Comparison of ENCODE assay signal across 8 cellular contexts in genomic region chr10:61943699-61944444, GRCh38. TPM values are rescaled to one million over a fixed set of nuclear protein-coding genes. Genes with fewer than 3 reads are reported as not detected.
DNase-seq lines count a peak whose midpoint lies in the region; ATAC-seq and TF ChIP-seq lines count a peak whose summit lies in the region.

No MANE protein-coding gene starts in this region.

- peaks cover 63% of the 10 kb centered on the region for H3K36me3 Mint-ChIP-seq in activated T-helper 2 cell treated with anti-CD3 and anti-CD28 coated beads, Interferon-gamma antibody, Interleukin-2, Interleukin-4, amounts not matched to agents 10 μg/mL and 5 μg/mL and 100 μg/mL, durations not matched to agents 14 hours and 24 hours and 36 hours (ENCODE audit: low read depth)

- H3K27me3 Mint-ChIP-seq in activated T-helper 2 cell treated with anti-CD3 and anti-CD28 coated beads, Interferon-gamma antibody, Interleukin-2, Interleukin-4, amounts not matched to agents 10 μg/mL and 5 μg/mL and 100 μg/mL, durations not matched to agents 14 hours and 24 hours and 36 hours (ENCODE audit: low read depth) = no peaks in the 10 kb centered on the region

- ATAC-seq in HG03175 (IDR thresholded peaks at IDR 0.05; ENCODE audit: unreplicated experiment) (peak; percentile 39), heart left ventricle (peak in 2 of 4 donors; percentile 68 to 72)

- no peaks in the 10 kb centered on the region for H3K9me3 ChIP-seq in heart left ventricle

- peak overlapping the region; percentile 47 for H3K4me3 Mint-ChIP-seq in activated T-helper 2 cell treated with anti-CD3 and anti-CD28 coated beads, Interferon-gamma antibody, Interleukin-2, Interleukin-4, amounts not matched to agents 10 μg/mL and 5 μg/mL and 100 μg/mL, durations not matched to agents 14 hours and 24 hours and 36 hours (ENCODE audit: low read depth)

- peak in 5 of 12 donors; percentile 13 to 41 (median 26) for TF ChIP-seq CTCF in heart left ventricle (IDR thresholded peaks at IDR 0.05)

- intact Hi-C loops in activated T-helper 2 cell treated with anti-CD3 and anti-CD28 coated beads, Interferon-gamma antibody, Interleukin-2, Interleukin-4, amounts not matched to agents 10 μg/mL and 5 μg/mL and 100 μg/mL, durations not matched to agents 14 hours and 24 hours and 36 hours (cut with micrococcal nuclease) = loop anchor here (1.0 to 5.0 kb wide), 14 partner anchors 21 to 912 kb away; no protein-coding TSS in a partner anchor
- intact Hi-C loops in heart left ventricle (cut with DNase I) = loop anchor here in 1 of 10 donors (5.0 kb wide), 1 partner anchor 42 kb away; the partner anchor contains the start of gene ARID5B

- peaks cover 0 to 19% (median 0%) of the 10 kb centered on the region in 9 donors for H3K36me3 ChIP-seq in heart left ventricle

- H3K27ac Mint-ChIP-seq in activated T-helper 2 cell treated with anti-CD3 and anti-CD28 coated beads, Interferon-gamma antibody, Interleukin-2, Interleukin-4, amounts not matched to agents 10 μg/mL and 5 μg/mL and 100 μg/mL, durations not matched to agents 14 hours and 24 hours and 36 hours = peak overlapping the region; percentile 93

- peaks cover 46% of the 10 kb centered on the region for H3K4me1 Mint-ChIP-seq in activated T-helper 2 cell treated with anti-CD3 and anti-CD28 coated beads, Interferon-gamma antibody, Interleukin-2, Interleukin-4, amounts not matched to agents 10 μg/mL and 5 μg/mL and 100 μg/mL, durations not matched to agents 14 hours and 24 hours and 36 hours (ENCODE audit: low read depth)

- H3K27ac ChIP-seq in heart left ventricle = peak overlapping the region; percentile 7 to 87 (median 61)

- H3K4me3 ChIP-seq in heart left ventricle = peak overlapping the region in 7 of 12 donors; percentile 4 to 30 (median 19)

- no peak for TF ChIP-seq POLR2A in heart left ventricle (IDR thresholded peaks at IDR 0.05)

- peak; percentile 37 for DNase-seq in stimulated activated CD4-positive, alpha-beta T cell treated with anti-CD3 and anti-CD28 coated beads, Interleukin-15, amount 100 ng/mL, for 24 hours
- no peak for DNase-seq in stimulated activated CD4-positive, alpha-beta T cell treated with anti-CD3 and anti-CD28 coated beads, Interleukin-4, amount 100 ng/mL, for 1 hour
- no peak for DNase-seq in activated T-helper 2 cell treated with anti-CD3 and anti-CD28 coated beads, Interferon-gamma antibody, Interleukin-2, Interleukin-4, amounts not matched to agents 10 μg/mL and 5 μg/mL and 100 μg/mL, durations not matched to agents 14 hours and 24 hours and 36 hours (ENCODE audit: low spot score)
- DNase-seq in heart left ventricle (no peak), NCI-H526 treated with DMSO at 0.1 percent for 48 hours (lab: John Stamatoyannopoulos, UW) (no peak), Kasumi-1 (lab: John Stamatoyannopoulos, UW) (no peak)
- peak; percentile 52 for DNase-seq in stimulated activated CD4-positive, alpha-beta T cell treated with anti-CD3 and anti-CD28 coated beads, Interleukin-4, amount 100 ng/mL, for 24 hours

- H3K27me3 ChIP-seq in heart left ventricle = no peaks in the 10 kb centered on the region

- H3K9me3 Mint-ChIP-seq in activated T-helper 2 cell treated with anti-CD3 and anti-CD28 coated beads, Interferon-gamma antibody, Interleukin-2, Interleukin-4, amounts not matched to agents 10 μg/mL and 5 μg/mL and 100 μg/mL, durations not matched to agents 14 hours and 24 hours and 36 hours = no peaks in the 10 kb centered on the region

- H3K4me1 ChIP-seq in heart left ventricle = peaks cover 0 to 57% (median 14%) of the 10 kb centered on the region in 12 donors

RNA-seq across cellular contexts. Expression of gene ARID5B, which starts 42.4 kb away (rescaled TPM):
- 34.9 and 35.7 TPM in 2 replicates for total RNA-seq in activated T-helper 2 cell treated with anti-CD3 and anti-CD28 coated beads, Interferon-gamma antibody, Interleukin-2, Interleukin-4, amounts not matched to agents 10 μg/mL and 5 μg/mL and 100 μg/mL, durations not matched to agents 14 hours and 24 hours and 36 hours
- 10 to 100 TPM; 11.2 to 45.5 (median 29.9) TPM for total RNA-seq in heart left ventricle
- polyA plus RNA-seq in heart left ventricle = 10 to 100 TPM in 1 of 2 donors, 1 to 10 TPM in 1; 4.5 to 15.8 TPM

Comparison
In these comparisons a context has a peak if more than half of its experiments do, and no peak if none do; other contexts are left out.
1. DNase-seq: peak in stimulated activated CD4-positive, alpha-beta T cell treated with anti-CD3 and anti-CD28 coated beads, Interleukin-15, amount 100 ng/mL, for 24 hours (single experiment) and stimulated activated CD4-positive, alpha-beta T cell treated with anti-CD3 and anti-CD28 coated beads, Interleukin-4, amount 100 ng/mL, for 24 hours (single experiment); none in stimulated activated CD4-positive, alpha-beta T cell treated with anti-CD3 and anti-CD28 coated beads, Interleukin-4, amount 100 ng/mL, for 1 hour (single experiment), activated T-helper 2 cell treated with anti-CD3 and anti-CD28 coated beads, Interferon-gamma antibody, Interleukin-2, Interleukin-4, amounts not matched to agents 10 μg/mL and 5 μg/mL and 100 μg/mL, durations not matched to agents 14 hours and 24 hours and 36 hours (single experiment), heart left ventricle (0 of 5), NCI-H526 treated with DMSO at 0.1 percent for 48 hours (single experiment) and Kasumi-1 (0 of 2).